ENCODE assay signal across 14 cellular contexts in genomic region chr2:240960963-240961876, GRCh38. TPM values are rescaled to one million over a fixed set of nuclear protein-coding genes. Genes with fewer than 3 reads are reported as not detected.
DNase-seq lines count a peak whose midpoint lies in the region; ATAC-seq, FAIRE-seq and TF ChIP-seq lines count a peak whose summit lies in the region.
"Had no signal": no experiment of that assay in that cellular context is flagged by ENCODE, and none has a peak within 500 bp of the region (broad histone marks: within the 10 kb centered on the region; RNA-seq: fewer than 3 reads in every experiment).

No MANE protein-coding gene starts in this region.

- no peaks in the 10 kb centered on the region for H3K9me3 ChIP-seq in breast epithelium
- no peaks in the 10 kb centered on the region for H3K9me3 ChIP-seq in mammary epithelial cell (replicated peaks; ENCODE audit: insufficient read depth, low read length)
- no peaks in the 10 kb centered on the region for H3K9me3 ChIP-seq in GM12878 (replicated peaks; ENCODE audit: control insufficient read depth, insufficient read depth, low read length)
- no peaks in the 10 kb centered on the region for H3K9me3 ChIP-seq in naive thymus-derived CD4-positive, alpha-beta T cell (ENCODE audit: control insufficient read depth in 2 of 3, low read length in 3 of 3)
- no peaks in the 10 kb centered on the region for H3K9me3 ChIP-seq in uterus

- H2AFZ ChIP-seq in mammary epithelial cell (ENCODE audit: low read depth, low read length) (no peak overlapping the region), GM12878 (ENCODE audit: control insufficient read depth, low read depth, low read length) (no peak overlapping the region)
- H2AFZ ChIP-seq: PC-9 had no signal

- WGBS in mammary epithelial cell (ENCODE audit: low coverage, missing lambda C conversion rate) = 96% methylated on average over 20 of the region's 27 CpGs
- 67% methylated on average over 27 of the region's 27 CpGs for WGBS in GM12878 (ENCODE audit: insufficient coverage, insufficient replicate concordance, low lambda C conversion rate, missing lambda C conversion rate)

- in situ Hi-C loops in mammary epithelial cell (cut with MboI; ENCODE audit: low sequenced_read_pairs in 2 of 2) = no loop called here
- in situ Hi-C loops in GM12878 (cut with MboI) = no loop called here

- no peak overlapping the region for H3K9ac ChIP-seq in mammary epithelial cell (ENCODE audit: insufficient read depth, low read length)
- H3K9ac ChIP-seq in GM12878 (ENCODE audit: control insufficient read depth, insufficient read depth, low read length) = no peak overlapping the region

- ATAC-seq in GM12878 (no peak), esophagus mucosa (no peak)
- ATAC-seq in naive thymus-derived CD4-positive, alpha-beta T cell = peak; percentile 26
- ATAC-seq in activated CD8-positive, alpha-beta T cell treated with anti-CD3 and anti-CD28 coated beads for 36 hours = no peak
- ATAC-seq: activated T-helper 17 cell treated with anti-CD3 and anti-CD28 coated beads, Interleukin-2, amount 50 U/mL, for 72 hours had no signal

- RAD21 ChIA-PET in GM12878 (lab: Charles Lee; ENCODE audit: unreplicated experiment) = no interaction called here

- POLR2A ChIA-PET in GM12878 (lab: Charles Lee) = no interaction called here
- POLR2A ChIA-PET in naive thymus-derived CD4-positive, alpha-beta T cell (lab: Charles Lee) = no interaction called here
- POLR2A ChIA-PET in activated CD8-positive, alpha-beta T cell treated with anti-CD3 and anti-CD28 coated beads for 36 hours (lab: Charles Lee) = no interaction called here

- no peak overlapping the region for H3K27ac Mint-ChIP-seq in naive thymus-derived CD4-positive, alpha-beta T cell
- no peak overlapping the region for H3K27ac Mint-ChIP-seq in activated CD8-positive, alpha-beta T cell treated with anti-CD3 and anti-CD28 coated beads for 36 hours
- H3K27ac Mint-ChIP-seq: activated T-helper 17 cell treated with anti-CD3 and anti-CD28 coated beads, Interleukin-2, amount 50 U/mL, for 72 hours had no signal

- H3K79me2 ChIP-seq in mammary epithelial cell (ENCODE audit: insufficient read depth, low read length) (no peaks in the 10 kb centered on the region), GM12878 (ENCODE audit: control insufficient read depth, insufficient read depth, low read length) (no peaks in the 10 kb centered on the region)

- TF ChIP-seq EP300 in GM12878 (IDR thresholded peaks at IDR 0.05; ENCODE audit: borderline replicate concordance in 1 of 2, control insufficient read depth in 1 of 2, low read depth in 2 of 2, low read length in 2 of 2) = no peak

- no peaks in the 10 kb centered on the region for H3K36me3 Mint-ChIP-seq in naive thymus-derived CD4-positive, alpha-beta T cell
- no peaks in the 10 kb centered on the region for H3K36me3 Mint-ChIP-seq in activated CD8-positive, alpha-beta T cell treated with anti-CD3 and anti-CD28 coated beads for 36 hours (ENCODE audit: low read depth)
- H3K36me3 Mint-ChIP-seq: memory B cell had no signal

- intact Hi-C loops in breast epithelium (cut with DNase I; ENCODE audit: low total_unique reads) = no loop called here
- intact Hi-C loops in mammary epithelial cell (cut with micrococcal nuclease) = no loop called here
- intact Hi-C loops in GM12878 (cut with micrococcal nuclease; ENCODE audit: unreplicated experiment) = no loop called here
- intact Hi-C loops in naive thymus-derived CD4-positive, alpha-beta T cell (cut with micrococcal nuclease) = no loop called here
- intact Hi-C loops in uterus (cut with DNase I; ENCODE audit: low total_unique reads) = no loop called here
- intact Hi-C loops in activated CD8-positive, alpha-beta T cell treated with anti-CD3 and anti-CD28 coated beads for 36 hours (cut with micrococcal nuclease) = no loop called here

- TF ChIP-seq CTCF in breast epithelium (IDR thresholded peaks at IDR 0.05) = no peak
- no peak for TF ChIP-seq CTCF in mammary epithelial cell (conservative IDR thresholded peaks at IDR 0.05 in 1 of 2, IDR thresholded peaks at IDR 0.05 in 1 of 2; ENCODE audit: extremely low read depth in 1 of 2, insufficient read depth in 1 of 2, low read depth in 1 of 2, low read length in 2 of 2)
- no peak for TF ChIP-seq CTCF in GM12878 (IDR thresholded peaks at IDR 0.05 in 2 of 3, conservative IDR thresholded peaks at IDR 0.05 in 1 of 3; ENCODE audit: control insufficient read depth in 2 of 3, extremely low read depth in 1 of 3, insufficient read depth in 1 of 3, low read depth in 3 of 3, low read length in 3 of 3)
- no peak for TF ChIP-seq CTCF in uterus (IDR thresholded peaks at IDR 0.05)
- TF ChIP-seq CTCF in activated CD8-positive, alpha-beta T cell treated with anti-CD3 and anti-CD28 coated beads for 36 hours (IDR thresholded peaks at IDR 0.05) = no peak

- TF ChIP-seq POLR2A in breast epithelium (IDR thresholded peaks at IDR 0.05) = no peak
- TF ChIP-seq POLR2A in GM12878 (IDR thresholded peaks at IDR 0.05; ENCODE audit: low read depth, low read length) = no peak
- TF ChIP-seq POLR2A in uterus (IDR thresholded peaks at IDR 0.05) = no peak

- H3K4me2 ChIP-seq in mammary epithelial cell (ENCODE audit: insufficient read depth, low read depth, low read length) (no peak overlapping the region), GM12878 (ENCODE audit: control insufficient read depth, insufficient read depth) (no peak overlapping the region)
- H3K4me2 ChIP-seq: PC-9 had no signal

- no peaks in the 10 kb centered on the region for H3K9me3 Mint-ChIP-seq in naive thymus-derived CD4-positive, alpha-beta T cell
- no peaks in the 10 kb centered on the region for H3K9me3 Mint-ChIP-seq in activated CD8-positive, alpha-beta T cell treated with anti-CD3 and anti-CD28 coated beads for 36 hours
- H3K9me3 Mint-ChIP-seq: activated T-helper 17 cell treated with anti-CD3 and anti-CD28 coated beads, Interleukin-2, amount 50 U/mL, for 72 hours; memory B cell had no signal

- DNase-seq in breast epithelium (ENCODE audit: low spot score in 2 of 2) (peak; percentile 15 to 20), mammary epithelial cell (no peak), GM12878 (ENCODE audit: low read depth, low spot score) (no peak), uterus (no peak), NCI-H1930 (lab: John Stamatoyannopoulos, UW) (no peak)
- peak in 2 of 9 donors; percentile 6 to 12 for DNase-seq in naive thymus-derived CD4-positive, alpha-beta T cell
- no peak for DNase-seq in activated CD8-positive, alpha-beta T cell treated with anti-CD3 and anti-CD28 coated beads for 36 hours
- DNase-seq: NCI-H2081, PC-9 had no signal

- H4K20me1 ChIP-seq in mammary epithelial cell (ENCODE audit: insufficient read depth, low read length) = no peaks in the 10 kb centered on the region
- H4K20me1 ChIP-seq in GM12878 (ENCODE audit: control insufficient read depth, insufficient read depth) = no peaks in the 10 kb centered on the region

- H3K4me3 Mint-ChIP-seq in naive thymus-derived CD4-positive, alpha-beta T cell = no peak overlapping the region
- H3K4me3 Mint-ChIP-seq in activated CD8-positive, alpha-beta T cell treated with anti-CD3 and anti-CD28 coated beads for 36 hours = no peak overlapping the region
- H3K4me3 Mint-ChIP-seq: activated T-helper 17 cell treated with anti-CD3 and anti-CD28 coated beads, Interleukin-2, amount 50 U/mL, for 72 hours; memory B cell had no signal

- H3K4me3 ChIP-seq in breast epithelium (no peak overlapping the region), mammary epithelial cell (replicated peaks in 1 of 3; ENCODE audit: insufficient read depth in 1 of 3, low read depth in 2 of 3, low read length in 3 of 3) (no peak overlapping the region), GM12878 (no peak overlapping the region), uterus (no peak overlapping the region)
- no peak overlapping the region for H3K4me3 ChIP-seq in naive thymus-derived CD4-positive, alpha-beta T cell (ENCODE audit: low read length)
- H3K4me3 ChIP-seq: PC-9 had no signal

- CTCF ChIA-PET in mammary epithelial cell (lab: Charles Lee; ENCODE audit: low non-redundant PET) = interaction anchor here (0.6 kb wide), 1 partner anchor 823 kb away, joined by 3 read pairs; no protein-coding TSS in a partner anchor
- CTCF ChIA-PET in GM12878 (lab: Yijun Ruan, JAX) = no interaction called here
- CTCF ChIA-PET in naive thymus-derived CD4-positive, alpha-beta T cell (lab: Charles Lee) = no interaction called here
- CTCF ChIA-PET in activated CD8-positive, alpha-beta T cell treated with anti-CD3 and anti-CD28 coated beads for 36 hours (lab: Charles Lee) = no interaction called here

- H3K36me3 ChIP-seq in breast epithelium (no peaks in the 10 kb centered on the region), mammary epithelial cell (ENCODE audit: insufficient read depth, low read length) (no peaks in the 10 kb centered on the region), GM12878 (ENCODE audit: control insufficient read depth in 2 of 2, insufficient read depth in 2 of 2, low read length in 1 of 2) (no peaks in the 10 kb centered on the region), uterus (no peaks in the 10 kb centered on the region)
- H3K36me3 ChIP-seq in naive thymus-derived CD4-positive, alpha-beta T cell (ENCODE audit: control insufficient read depth in 2 of 3, insufficient read depth in 3 of 3, low read length in 3 of 3) = no peaks in the 10 kb centered on the region

- H3K4me1 ChIP-seq in breast epithelium = no peaks in the 10 kb centered on the region
- H3K4me1 ChIP-seq in mammary epithelial cell (ENCODE audit: insufficient read depth, low read length) = no peaks in the 10 kb centered on the region
- no peaks in the 10 kb centered on the region for H3K4me1 ChIP-seq in GM12878 (ENCODE audit: control insufficient read depth, insufficient read depth, low read length)
- H3K4me1 ChIP-seq in naive thymus-derived CD4-positive, alpha-beta T cell (ENCODE audit: control insufficient read depth in 2 of 2, insufficient read depth in 2 of 2, low read length in 2 of 2) = no peaks in the 10 kb centered on the region
- peaks cover 6 to 35% of the 10 kb centered on the region in 2 donors for H3K4me1 ChIP-seq in uterus

- no peak for TF ChIP-seq RAD21 in GM12878 (IDR thresholded peaks at IDR 0.05; ENCODE audit: insufficient read depth, low read depth, low read length)

- BruUV-seq in mammary epithelial cell (replicated peaks; lab: Mats Ljungman, UMichigan) (no TSS peak), GM12878 (replicated peaks; lab: Mats Ljungman, UMichigan) (no TSS peak)

- H3K27ac ChIP-seq in breast epithelium (peak overlapping the region; percentile 33 to 93), mammary epithelial cell (ENCODE audit: insufficient read depth, low read depth, low read length) (no peak overlapping the region), GM12878 (ENCODE audit: control insufficient read depth, insufficient read depth) (no peak overlapping the region), uterus (peak overlapping the region; percentile 69 to 86)
- no peak overlapping the region for H3K27ac ChIP-seq in naive thymus-derived CD4-positive, alpha-beta T cell (ENCODE audit: low read depth, low read length)
- H3K27ac ChIP-seq: PC-9 had no signal

- no peak for FAIRE-seq in GM12878 (lab: Jason Lieb, UNC)

- SMC1A ChIA-PET in GM12878 (lab: Charles Lee; ENCODE audit: uncharacterized antibody, unreplicated experiment) = no interaction called here

- H3K27me3 ChIP-seq in breast epithelium (no peaks in the 10 kb centered on the region), mammary epithelial cell (ENCODE audit: insufficient read depth, low read length) (peaks cover 8% of the 10 kb centered on the region), GM12878 (replicated peaks in 1 of 2; ENCODE audit: control insufficient read depth in 2 of 2, insufficient read depth in 2 of 2, low read length in 1 of 2) (peaks cover 0 to 1% of the 10 kb centered on the region in 2 experiments; a peak in 2 of 4 replicates), uterus (no peaks in the 10 kb centered on the region)
- no peaks in the 10 kb centered on the region for H3K27me3 ChIP-seq in naive thymus-derived CD4-positive, alpha-beta T cell (ENCODE audit: control insufficient read depth in 2 of 2, insufficient read depth in 2 of 2, low read length in 2 of 2)

- peaks cover 0 to 5% (median 0%) of the 10 kb centered on the region in 7 donors for H3K4me1 Mint-ChIP-seq in naive thymus-derived CD4-positive, alpha-beta T cell
- no peaks in the 10 kb centered on the region for H3K4me1 Mint-ChIP-seq in activated CD8-positive, alpha-beta T cell treated with anti-CD3 and anti-CD28 coated beads for 36 hours (ENCODE audit: low read depth)
- H3K4me1 Mint-ChIP-seq: activated T-helper 17 cell treated with anti-CD3 and anti-CD28 coated beads, Interleukin-2, amount 50 U/mL, for 72 hours; memory B cell had no signal

- dilution Hi-C loops in mammary epithelial cell (cut with HindIII; ENCODE audit: low sequenced_read_pairs) = no loop called here

- H3K27me3 Mint-ChIP-seq in naive thymus-derived CD4-positive, alpha-beta T cell = peaks cover 0 to 3% (median 0%) of the 10 kb centered on the region in 5 donors
- no peaks in the 10 kb centered on the region for H3K27me3 Mint-ChIP-seq in activated CD8-positive, alpha-beta T cell treated with anti-CD3 and anti-CD28 coated beads for 36 hours
- H3K27me3 Mint-ChIP-seq: activated T-helper 17 cell treated with anti-CD3 and anti-CD28 coated beads, Interleukin-2, amount 50 U/mL, for 72 hours had no signal

RNA-seq across cellular contexts. Expression of gene SNED1, which starts 37.2 kb away (rescaled TPM):
- total RNA-seq in breast epithelium (10 to 100 TPM; 27.1 to 46.9 (median 35.2) TPM), mammary epithelial cell (1 to 10 TPM in 1 of 2 donors, under 1 TPM in 1; 0.64 to 3.7 TPM), GM12878 (2014; rRNA removed) (4.4 and 7.6 TPM in 2 replicates), GM12878 (2014; rRNA removed; fragmentation: Illumina TruSeq; extraction: Trizol) (3.4 TPM in 2 replicates), GM12878 (2021) (5.5 and 7.3 TPM in 2 replicates), uterus (10 to 100 TPM; 18.5 to 87.1 (median 21.9) TPM), esophagus mucosa (3.9 TPM)
- polyA plus RNA-seq in mammary epithelial cell (0.46 TPM), GM12878 (2011; rRNA removed) (3.6 and 4.4 TPM in 2 replicates), GM12878 (2014; fragmentation: Illumina TruSeq; extraction: Trizol) (0.17 and 1.3 TPM in 2 replicates), GM12878 (2014; fragmentation: Nextera tagmentation; extraction: Ambion mirVana) (under 1 TPM; 0.05 to 0.18 TPM), GM12878 (2014; rRNA removed) (6.5 and 8.4 TPM in 2 replicates), GM12878 (2016; fragmentation: Nextera tagmentation; extraction: Ambion mirVana) (1 to 10 TPM; 1.7 to 2.5 TPM)
- polyA minus RNA-seq in mammary epithelial cell = 0.83 TPM
- total RNA-seq in GM12878 (2013; cell fraction: nucleolus; rRNA removed) = 70.4 and 84.1 TPM in 2 replicates
- polyA plus RNA-seq in GM12878 (2011; ENCODE audit: low read depth) = 0.97 TPM
- polyA plus RNA-seq in GM12878 (2011; cell fraction: cytosol; rRNA removed) = 4.7 and 6.9 TPM in 2 replicates
- polyA plus RNA-seq in GM12878 (2011; cell fraction: nucleus; rRNA removed) = 24.3 and 25.9 TPM in 2 replicates
- polyA plus RNA-seq in GM12878 (2012) = 1.3 and 1.4 TPM in 2 replicates
- 4.2 and 15.9 TPM in 2 replicates for polyA minus RNA-seq in GM12878 (2011; rRNA and poly(A)+ RNA removed)
- 1.1 and 3.3 TPM in 2 replicates for polyA minus RNA-seq in GM12878 (2011; cell fraction: cytosol; rRNA and poly(A)+ RNA removed)
- 14.7 and 21.0 TPM in 2 replicates for polyA minus RNA-seq in GM12878 (2011; cell fraction: nucleus; rRNA and poly(A)+ RNA removed)
- total RNA-seq in naive thymus-derived CD4-positive, alpha-beta T cell = 100 to 1,000 TPM in 1 of 5 experiments, 10 to 100 TPM in 4; 20.3 to 120 (median 56.3) TPM
- 1 to 10 TPM; 1.0 to 1.4 TPM for polyA plus RNA-seq in naive thymus-derived CD4-positive, alpha-beta T cell
- total RNA-seq in activated CD8-positive, alpha-beta T cell treated with anti-CD3 and anti-CD28 coated beads for 36 hours = 1 to 10 TPM; 1.4 to 1.8 TPM

RNA-seq across cellular contexts. Expression of gene CROCC2, which starts 55.1 kb away (rescaled TPM):
- under 1 TPM in 1 of 3 donors, not detected in 2; 0.33 TPM for total RNA-seq in breast epithelium
- total RNA-seq in mammary epithelial cell = not detected
- not detected for polyA plus RNA-seq in mammary epithelial cell
- polyA minus RNA-seq in mammary epithelial cell = not detected
- not detected in 2 replicates for total RNA-seq in GM12878 (2013; cell fraction: nucleolus; rRNA removed)
- not detected in 2 replicates for total RNA-seq in GM12878 (2014; rRNA removed)
- not detected in 2 replicates for total RNA-seq in GM12878 (2014; rRNA removed; fragmentation: Illumina TruSeq; extraction: Trizol)
- total RNA-seq in GM12878 (2021) = not detected in 2 replicates
- not detected for polyA plus RNA-seq in GM12878 (2011; ENCODE audit: low read depth)
- not detected in 2 replicates for polyA plus RNA-seq in GM12878 (2011; rRNA removed)
- not detected in 2 replicates for polyA plus RNA-seq in GM12878 (2011; cell fraction: cytosol; rRNA removed)
- not detected in 2 replicates for polyA plus RNA-seq in GM12878 (2011; cell fraction: nucleus; rRNA removed)
- not detected in 2 replicates for polyA plus RNA-seq in GM12878 (2012)
- polyA plus RNA-seq in GM12878 (2014; fragmentation: Illumina TruSeq; extraction: Trizol) = not detected in 2 replicates
- not detected for polyA plus RNA-seq in GM12878 (2014; fragmentation: Nextera tagmentation; extraction: Ambion mirVana)
- not detected in 2 replicates for polyA plus RNA-seq in GM12878 (2014; rRNA removed)
- polyA plus RNA-seq in GM12878 (2016; fragmentation: Nextera tagmentation; extraction: Ambion mirVana) = not detected
- not detected in 2 replicates for polyA minus RNA-seq in GM12878 (2011; rRNA and poly(A)+ RNA removed)
- not detected in 2 replicates for polyA minus RNA-seq in GM12878 (2011; cell fraction: cytosol; rRNA and poly(A)+ RNA removed)
- polyA minus RNA-seq in GM12878 (2011; cell fraction: nucleus; rRNA and poly(A)+ RNA removed) = not detected in 2 replicates
- total RNA-seq in naive thymus-derived CD4-positive, alpha-beta T cell = under 1 TPM in 1 of 5 experiments, not detected in 4; 0.22 TPM
- not detected for polyA plus RNA-seq in naive thymus-derived CD4-positive, alpha-beta T cell
- total RNA-seq in uterus = 1 to 10 TPM in 2 of 4 donors, under 1 TPM in 1, not detected in 1; 0.79 to 2.6 (median 1.8) TPM
- 0.12 TPM for total RNA-seq in esophagus mucosa
- not detected for total RNA-seq in activated CD8-positive, alpha-beta T cell treated with anti-CD3 and anti-CD28 coated beads for 36 hours
- total RNA-seq: activated T-helper 17 cell treated with anti-CD3 and anti-CD28 coated beads, Interleukin-2, amount 50 U/mL, for 72 hours; Daoy; glomerular endothelial cell; PC-9 had no signal

Comparison
In these comparisons a context has a peak if more than half of its experiments do, and no peak if none do; other contexts are left out.
1. DNase-seq: peak in breast epithelium (2 of 2); none in mammary epithelial cell (single experiment), GM12878 (single experiment), uterus (0 of 2), NCI-H1930 (0 of 2) and activated CD8-positive, alpha-beta T cell treated with anti-CD3 and anti-CD28 coated beads for 36 hours (single experiment).
2. H3K27ac ChIP-seq: peak in breast epithelium (2 of 2) and uterus (2 of 2); none in mammary epithelial cell (single experiment), GM12878 (single experiment) and naive thymus-derived CD4-positive, alpha-beta T cell (single experiment).